ENCODE assay signal across 9 cellular contexts in the genomic region with DNA sequence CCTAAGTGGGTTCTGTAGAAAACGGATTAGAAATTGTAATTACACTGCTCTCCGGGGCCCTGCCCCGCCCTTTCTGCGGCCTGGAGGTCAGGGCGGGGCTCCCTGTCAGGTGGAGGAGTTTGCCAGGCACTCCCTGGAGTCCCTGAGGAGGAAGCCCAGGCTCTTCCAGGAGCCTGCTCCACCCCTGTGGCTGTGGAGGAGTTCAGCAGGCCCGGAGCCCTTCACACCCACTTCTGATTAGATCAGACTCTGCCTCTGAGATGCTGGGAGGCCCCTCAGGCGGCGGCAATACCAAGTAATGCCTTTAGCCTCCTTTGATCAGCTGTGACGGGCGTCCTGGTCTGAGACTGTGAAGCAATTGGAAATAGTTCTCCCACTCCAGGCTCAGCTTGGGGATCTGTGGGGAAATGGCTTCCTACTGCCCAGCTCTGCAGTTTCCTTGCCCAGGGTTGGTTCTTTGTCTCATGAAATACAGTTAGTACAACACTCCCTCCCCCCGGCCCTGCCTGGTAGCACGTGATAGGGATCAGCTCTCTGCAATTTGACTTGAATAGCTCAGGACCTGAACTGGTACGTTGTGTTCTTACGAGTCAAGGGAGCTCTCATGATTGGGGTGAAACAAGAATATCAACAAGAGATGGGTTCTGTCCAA. TPM values are rescaled to one million over a fixed set of nuclear protein-coding genes. Genes with fewer than 3 reads are reported as not detected.
A peak's percentile ranks its signal among the peaks of the same experiment; 100 is the strongest.
DNase-seq lines count a peak whose midpoint lies in the region; ATAC-seq and TF ChIP-seq lines count a peak whose summit lies in the region.
"Had no signal": no experiment of that assay in that cellular context is flagged by ENCODE, and none has a peak within 500 bp of the region (broad histone marks: within the 10 kb centered on the region; RNA-seq: fewer than 3 reads in every experiment).

No MANE protein-coding gene starts in this region.

- POLR2A ChIA-PET in activated CD8-positive, alpha-beta T cell treated with anti-CD3 and anti-CD28 coated beads for 36 hours (lab: Charles Lee) = no interaction called here

- CTCF ChIA-PET in activated CD8-positive, alpha-beta T cell treated with anti-CD3 and anti-CD28 coated beads for 36 hours (lab: Charles Lee) = interaction anchor here (1.2 to 1.4 kb wide), 2 partner anchors 33 to 44 kb away, joined by 3 read pairs; no protein-coding TSS in a partner anchor

- H3K4me3 ChIP-seq in fibroblast of pulmonary artery (replicated peaks; ENCODE audit: low read depth, low read length) = no peak overlapping the region
- H3K4me3 ChIP-seq in SJCRH30 = no peak overlapping the region

- peaks cover 5% of the 10 kb centered on the region for H3K4me1 Mint-ChIP-seq in activated CD8-positive, alpha-beta T cell treated with anti-CD3 and anti-CD28 coated beads for 36 hours (ENCODE audit: low read depth)

- H3K36me3 Mint-ChIP-seq in activated CD8-positive, alpha-beta T cell treated with anti-CD3 and anti-CD28 coated beads for 36 hours (ENCODE audit: low read depth) = no peaks in the 10 kb centered on the region

- ATAC-seq in omental fat pad (ENCODE audit: low FRiP score) (peak; percentile 70), GM21717 (IDR thresholded peaks at IDR 0.05; ENCODE audit: unreplicated experiment) (no peak)
- no peak for ATAC-seq in activated CD8-positive, alpha-beta T cell treated with anti-CD3 and anti-CD28 coated beads for 36 hours

- no peaks in the 10 kb centered on the region for H3K9me3 Mint-ChIP-seq in activated CD8-positive, alpha-beta T cell treated with anti-CD3 and anti-CD28 coated beads for 36 hours

- H3K27ac ChIP-seq in SJCRH30 = no peak overlapping the region

- H3K4me3 Mint-ChIP-seq in activated CD8-positive, alpha-beta T cell treated with anti-CD3 and anti-CD28 coated beads for 36 hours = no peak overlapping the region

- TF ChIP-seq CTCF in fibroblast of pulmonary artery (IDR thresholded peaks at IDR 0.05; ENCODE audit: low read length, missing control alignments) (no peak), omental fat pad (IDR thresholded peaks at IDR 0.05) (no peak)
- TF ChIP-seq CTCF in activated CD8-positive, alpha-beta T cell treated with anti-CD3 and anti-CD28 coated beads for 36 hours (IDR thresholded peaks at IDR 0.05) = no peak

- no peak overlapping the region for H3K27ac Mint-ChIP-seq in activated CD8-positive, alpha-beta T cell treated with anti-CD3 and anti-CD28 coated beads for 36 hours

- intact Hi-C loops in activated CD8-positive, alpha-beta T cell treated with anti-CD3 and anti-CD28 coated beads for 36 hours (cut with micrococcal nuclease) = no loop called here

- no peaks in the 10 kb centered on the region for H3K9me3 ChIP-seq in SJCRH30 (replicated peaks)

- H3K27me3 ChIP-seq in SJCRH30 = no peaks in the 10 kb centered on the region

- H3K27me3 Mint-ChIP-seq in activated CD8-positive, alpha-beta T cell treated with anti-CD3 and anti-CD28 coated beads for 36 hours = no peaks in the 10 kb centered on the region

- peaks cover 3% of the 10 kb centered on the region; the same call in 1 of the 2 replicates for H3K4me1 ChIP-seq in SJCRH30

- no peaks in the 10 kb centered on the region; the same call in 1 of the 2 replicates for H3K36me3 ChIP-seq in SJCRH30

- DNase-seq in COLO829 (ENCODE audit: low spot score) = peak; percentile 67
- DNase-seq in SK-N-DZ (ENCODE audit: low spot score) = peak; percentile 94
- DNase-seq in fibroblast of pulmonary artery (ENCODE audit: low read depth) = peak; percentile 60
- DNase-seq in omental fat pad (ENCODE audit: low spot score) = no peak
- no peak for DNase-seq in SJCRH30
- DNase-seq in activated CD4-positive, alpha-beta T cell treated with anti-CD3 and anti-CD28 coated beads for 1 hour = no peak
- DNase-seq in activated CD8-positive, alpha-beta T cell treated with anti-CD3 and anti-CD28 coated beads for 36 hours = no peak
- DNase-seq: effector CD4-positive, alpha-beta T cell had no signal

RNA-seq across cellular contexts. Expression of a gene that starts 22.3 kb away (rescaled TPM):
- 26.1 and 29.6 TPM in 2 replicates for polyA plus RNA-seq in SK-N-DZ (2014; cell fraction: cytosol; rRNA removed)
- polyA plus RNA-seq in SK-N-DZ (2014; cell fraction: nucleus; rRNA removed) = 37.3 and 59.3 TPM in 2 replicates
- 10 to 100 TPM; 15.9 to 50.2 (median 36.4) TPM for total RNA-seq in omental fat pad
- 22.1 and 26.0 TPM in 2 replicates for total RNA-seq in SJCRH30 (2014; rRNA removed; shearing (Covaris generic))
- 1 to 10 TPM; 5.9 to 6.3 TPM for total RNA-seq in activated CD8-positive, alpha-beta T cell treated with anti-CD3 and anti-CD28 coated beads for 36 hours

Comparison
In these comparisons a context has a peak if more than half of its experiments do, and no peak if none do; other contexts are left out.
1. DNase-seq: peak in COLO829 (single experiment), SK-N-DZ (single experiment) and fibroblast of pulmonary artery (single experiment); none in omental fat pad (single experiment), SJCRH30 (0 of 2), activated CD4-positive, alpha-beta T cell treated with anti-CD3 and anti-CD28 coated beads for 1 hour (single experiment) and activated CD8-positive, alpha-beta T cell treated with anti-CD3 and anti-CD28 coated beads for 36 hours (single experiment).